ENCODE assay signal across 30 cellular contexts in genomic region chr6:51827580-51827979, GRCh38.
"Had no signal": no experiment of that assay in that cellular context is flagged by ENCODE, and none has a peak within 500 bp of the region (broad histone marks: within the 10 kb centered on the region; RNA-seq: fewer than 3 reads in every experiment).

No MANE protein-coding gene starts in this region.

- H3K36me3 ChIP-seq: ascending aorta, MG63 had no signal

- H3K9ac ChIP-seq: KMS-11 had no signal

- DNase-seq: activated CD4-positive, alpha-beta T cell treated with anti-CD3 and anti-CD28 coated beads for 36 hours; activated CD4-positive, alpha-beta T cell treated with anti-CD3 and anti-CD28 coated beads, Interleukin-2, amount 50 U/mL, for 1 hour; activated CD8-positive, alpha-beta memory T cell treated with anti-CD3 and anti-CD28 coated beads, Interleukin-2, amount 50 U/mL, for 4 hours; activated CD8-positive, alpha-beta T cell treated with anti-CD3 and anti-CD28 coated beads for 36 hours; activated naive CD4-positive, alpha-beta T cell; activated naive CD8-positive, alpha-beta T cell treated with anti-CD3 and anti-CD28 coated beads, Interleukin-2, amount 50 U/mL, for 24 hours; amniotic stem cell; body of pancreas; central memory CD4-positive, alpha-beta T cell; MG63; MV-4-11; NCI-H1092 treated with DMSO at 0.1 percent for 48 hours; NCI-H1417 treated with DMSO at 0.1 percent for 48 hours; NCI-H1694 treated with DMSO at 0.1 percent for 48 hours; NCI-H2029 treated with DMSO at 0.1 percent for 48 hours; NCI-H446 treated with DMSO at 0.1 percent for 48 hours; NCI-H82; OCI-M1; RPMI8226; T-cell; T-helper 2 cell; T1000 had no signal

- H3K27ac ChIP-seq: ascending aorta, body of pancreas, coronary artery, KMS-11, SK-N-MC, VCaP had no signal

- ATAC-seq: activated CD4-positive, alpha-beta T cell treated with anti-CD3 and anti-CD28 coated beads for 36 hours; activated CD8-positive, alpha-beta T cell treated with anti-CD3 and anti-CD28 coated beads for 36 hours; activated naive CD4-positive, alpha-beta T cell treated with anti-CD3 and anti-CD28 coated beads, Interleukin-2, amount 50 U/mL, for 72 hours; activated naive CD8-positive, alpha-beta T cell treated with anti-CD3 and anti-CD28 coated beads, Interleukin-2, amount 50 U/mL, for 24 hours; body of pancreas; Panc1; Right ventricle myocardium inferior; T-cell had no signal

- H3K4me3 ChIP-seq: ascending aorta, body of pancreas, coronary artery, MG63, SK-N-MC had no signal

- H3K27me3 ChIP-seq: ascending aorta, body of pancreas, MG63 had no signal

- H3K9me3 ChIP-seq: ascending aorta, body of pancreas, MG63 had no signal

- H3K4me1 ChIP-seq: ascending aorta, body of pancreas had no signal
